ENCODE assay signal across 8 cellular contexts in genomic region chr3:22381564-22381963, GRCh38.
DNase-seq lines count a peak whose midpoint lies in the region; ATAC-seq, FAIRE-seq and TF ChIP-seq lines count a peak whose summit lies in the region.
"Not testable (repeated sequence)": the region's sequence is repeated elsewhere in the genome, so short reads cannot be mapped to it uniquely, and the experiment has no call there.

No MANE protein-coding gene starts in this region.

- TF ChIP-seq CTCF in kidney (IDR thresholded peaks at IDR 0.05; ENCODE audit: borderline replicate concordance, extremely low read depth, insufficient read depth): not testable (repeated sequence)

- not testable (repeated sequence) for H3K4me1 Mint-ChIP-seq in CD4-positive, CD25-positive, alpha-beta regulatory T cell

- not testable (repeated sequence) for H3K27me3 ChIP-seq in CD4-positive, CD25-positive, alpha-beta regulatory T cell (ENCODE audit: control insufficient read depth, insufficient read depth, low read length)

- not testable (repeated sequence) for H3K27ac ChIP-seq in CD4-positive, CD25-positive, alpha-beta regulatory T cell (ENCODE audit: insufficient read depth, low read length, poor library complexity, severe bottlenecking); kidney (ENCODE audit: low read depth in 2 of 2, low read length in 2 of 2)

- not testable (repeated sequence) for H3K27me3 Mint-ChIP-seq in CD4-positive, CD25-positive, alpha-beta regulatory T cell

- not testable (repeated sequence) for FAIRE-seq in kidney (lab: Jason Lieb, UNC)

- not testable (repeated sequence) for H3K27ac Mint-ChIP-seq in CD4-positive, CD25-positive, alpha-beta regulatory T cell

- not testable (repeated sequence) for H3K9me3 ChIP-seq in CD4-positive, CD25-positive, alpha-beta regulatory T cell (ENCODE audit: control insufficient read depth in 2 of 2, low read length in 2 of 2); kidney (ENCODE audit: control insufficient read depth in 1 of 2, low read length in 2 of 2)

- ATAC-seq in CD4-positive, CD25-positive, alpha-beta regulatory T cell (ENCODE audit: low read depth in 2 of 2); stimulated activated naive CD8-positive, alpha-beta T cell treated with anti-CD3 and anti-CD28 coated beads, Interleukin-15, Interleukin-2, amounts not matched to agents 100 U/mL and 50 U/mL, for 24 hours: not testable (repeated sequence)

- not testable (repeated sequence) for H3K36me3 Mint-ChIP-seq in CD4-positive, CD25-positive, alpha-beta regulatory T cell

- intact Hi-C loops in kidney (cut with DNase I); posterior cingulate gyrus (cut with DNase I): not testable (repeated sequence)

- not testable (repeated sequence) for H3K9ac ChIP-seq in kidney (ENCODE audit: low read length in 2 of 2)

- H3K4me1 ChIP-seq in CD4-positive, CD25-positive, alpha-beta regulatory T cell (ENCODE audit: control insufficient read depth, insufficient read depth, low read length, poor library complexity, severe bottlenecking); kidney (ENCODE audit: control insufficient read depth in 1 of 2, insufficient read depth in 1 of 2, low read depth in 1 of 2, low read length in 2 of 2): not testable (repeated sequence)

- H3K4me3 ChIP-seq in CD4-positive, CD25-positive, alpha-beta regulatory T cell (ENCODE audit: low read depth, low read length); kidney (ENCODE audit: low read length in 2 of 2): not testable (repeated sequence)

- peaks cover 0 to 22% (median 8%) of the 10 kb centered on the region in 7 donors for H3K9me3 Mint-ChIP-seq in CD4-positive, CD25-positive, alpha-beta regulatory T cell

- H3K36me3 ChIP-seq in CD4-positive, CD25-positive, alpha-beta regulatory T cell (ENCODE audit: control insufficient read depth, insufficient read depth, low read length); kidney (ENCODE audit: control insufficient read depth in 1 of 2, insufficient read depth in 2 of 2, low read length in 2 of 2): not testable (repeated sequence)

- DNase-seq in CD4-positive, CD25-positive, alpha-beta regulatory T cell: peak in 2 of 3 donors; percentile 12 to 13
- DNase-seq in NCI-H69 (lab: John Stamatoyannopoulos, UW) (peak; percentile 4), kidney (peak; percentile 71), posterior cingulate gyrus (peak in 6 of 10 donors; percentile 8 to 69 (median 44))
- peak; percentile 21 for DNase-seq in activated CD4-positive, alpha-beta T cell treated with anti-CD3 and anti-CD28 coated beads for 48 hours
- DNase-seq in activated T-helper 9 cell treated with anti-CD3 and anti-CD28 coated beads, Interleukin-2, amount 50 U/mL, for 16 hours (ENCODE audit: low read depth): peak; percentile 6
- peak; percentile 11 for DNase-seq in central memory CD4-positive, alpha-beta T cell
- DNase-seq in stimulated activated naive CD8-positive, alpha-beta T cell treated with anti-CD3 and anti-CD28 coated beads, Interleukin-15, Interleukin-2, amounts not matched to agents 100 U/mL and 50 U/mL, for 24 hours: peak; percentile 20

- H3K4me3 Mint-ChIP-seq in CD4-positive, CD25-positive, alpha-beta regulatory T cell: peak overlapping the region in 2 of 4 donors; percentile 31 to 61

Comparison
In these comparisons a context has a peak if more than half of its experiments do, and no peak if none do; other contexts are left out.
1. DNase-seq: peak in every context shown above with its lines; median percentile 71 in kidney; 44 in posterior cingulate gyrus; 21 in activated CD4-positive, alpha-beta T cell treated with anti-CD3 and anti-CD28 coated beads for 48 hours; 20 in stimulated activated naive CD8-positive, alpha-beta T cell treated with anti-CD3 and anti-CD28 coated beads, Interleukin-15, Interleukin-2, amounts not matched to agents 100 U/mL and 50 U/mL, for 24 hours; 12 in CD4-positive, CD25-positive, alpha-beta regulatory T cell; 11 in central memory CD4-positive, alpha-beta T cell; 6 in activated T-helper 9 cell treated with anti-CD3 and anti-CD28 coated beads, Interleukin-2, amount 50 U/mL, for 16 hours; 4 in NCI-H69.